ENCODE assay signal across 18 cellular contexts in the genomic region with DNA sequence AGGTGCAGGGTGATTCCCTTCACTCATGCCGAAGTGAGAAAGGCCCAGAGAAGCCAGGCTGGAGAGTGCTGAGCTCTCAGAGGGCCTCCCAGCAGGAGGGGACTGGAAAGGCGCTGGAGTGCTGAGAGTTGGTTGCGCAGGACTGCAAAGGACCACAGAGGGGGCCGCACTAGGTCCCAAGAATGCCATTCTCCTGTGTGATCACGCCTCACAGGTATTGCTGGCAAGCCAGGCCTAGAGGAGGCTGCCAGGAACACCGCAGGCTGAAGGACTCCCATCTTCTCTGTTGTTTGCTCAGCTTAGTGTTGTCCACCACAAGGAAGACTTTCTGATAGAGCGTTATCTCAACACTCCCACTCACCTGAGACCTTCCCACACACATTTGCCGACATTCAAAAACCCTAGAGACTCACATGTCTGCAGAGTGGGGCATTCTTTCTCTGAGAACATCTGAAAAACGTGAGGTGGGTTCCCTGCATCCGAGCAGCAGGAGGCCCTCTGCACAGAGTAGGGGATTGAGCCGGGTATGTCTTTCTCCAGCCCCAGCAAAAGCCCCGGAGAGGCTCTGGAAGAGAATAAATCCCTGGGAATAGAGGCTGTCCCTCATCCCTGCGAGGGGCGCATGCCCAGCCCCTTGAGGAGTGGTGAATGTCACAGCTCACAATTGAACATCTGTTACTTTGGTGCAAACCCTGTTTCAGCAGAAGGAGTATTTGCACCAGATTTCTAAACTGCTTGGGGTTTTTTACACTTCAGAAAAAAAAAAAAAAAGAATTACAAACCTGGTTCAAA.
A peak's percentile ranks its signal among the peaks of the same experiment; 100 is the strongest.
DNase-seq lines count a peak whose midpoint lies in the region; ATAC-seq and TF ChIP-seq lines count a peak whose summit lies in the region.
"Had no signal": no experiment of that assay in that cellular context is flagged by ENCODE, and none has a peak within 500 bp of the region (broad histone marks: within the 10 kb centered on the region; RNA-seq: fewer than 3 reads in every experiment).

No MANE protein-coding gene starts in this region.

- no peak for TF ChIP-seq CTCF in lower leg skin (IDR thresholded peaks at IDR 0.05)

- DNase-seq in NCI-H345 (lab: John Stamatoyannopoulos, UW) (peak; percentile 6), NCI-H345 treated with DMSO at 0.1 percent for 48 hours (lab: John Stamatoyannopoulos, UW; ENCODE audit: unreplicated experiment) (no peak), SHP77 treated with DMSO at 0.1 percent for 48 hours (lab: John Stamatoyannopoulos, UW) (peak; percentile 86), left lobe of liver (ENCODE audit: low spot score) (no peak), T-helper 2 cell (no peak), lower leg skin (ENCODE audit: low spot score in 2 of 2) (no peak), COLO829 (ENCODE audit: low spot score) (no peak)
- DNase-seq in effector CD8-positive, alpha-beta T cell (lab: John Stamatoyannopoulos, UW) = no peak
- DNase-seq: COR-L47, DMS79, GDM1, KBM-7, NCI-H1048, NCI-H2081, NCI-H2227 treated with DMSO at 0.1 percent for 48 hours, NCI-H774, Peyer's patch, Right ventricle myocardium superior had no signal

- H3K4me3 ChIP-seq in lower leg skin (ENCODE audit: low read depth, poor library complexity, severe bottlenecking) = no peak overlapping the region
- H3K4me3 ChIP-seq: Peyer's patch had no signal

- intact Hi-C loops in lower leg skin (cut with DNase I; ENCODE audit: low total_unique reads) = no loop called here

- no peak for TF ChIP-seq POLR2A in lower leg skin (IDR thresholded peaks at IDR 0.05)

- 79 to 81% methylated on average over 14 of the region's 14 CpGs for WGBS in lower leg skin, 2 donors

- peak; percentile 22 for ATAC-seq in left lobe of liver

Comparison
In these comparisons a context has a peak if more than half of its experiments do, and no peak if none do; other contexts are left out.
1. DNase-seq: peak in NCI-H345 (single experiment) and SHP77 treated with DMSO at 0.1 percent for 48 hours (single experiment); none in NCI-H345 treated with DMSO at 0.1 percent for 48 hours (single experiment), left lobe of liver (single experiment), effector CD8-positive, alpha-beta T cell (single experiment), T-helper 2 cell (0 of 5), lower leg skin (0 of 2) and COLO829 (single experiment).